In genomic region chr1:53288247-53289049, GRCh38 we compare ENCODE assay signal across 22 cellular contexts. TPM values are rescaled to one million over a fixed set of nuclear protein-coding genes. Genes with fewer than 3 reads are reported as not detected.
A peak's percentile ranks its signal among the peaks of the same experiment; 100 is the strongest.
DNase-seq lines count a peak whose midpoint lies in the region; ATAC-seq, FAIRE-seq and TF ChIP-seq lines count a peak whose summit lies in the region.
"Had no signal": no experiment of that assay in that cellular context is flagged by ENCODE, and none has a peak within 500 bp of the region (broad histone marks: within the 10 kb centered on the region; RNA-seq: fewer than 3 reads in every experiment).

No MANE protein-coding gene starts in this region.

- H3K9ac ChIP-seq in H1 (replicated peaks in 1 of 4; ENCODE audit: extremely low read depth in 1 of 4, low read depth in 3 of 4, low read length in 3 of 4) = peak overlapping the region in 1 of 4 experiments; percentile 34; a peak in 2 of 7 replicates
- no peak overlapping the region for H3K9ac ChIP-seq in neural progenitor cell

- H3K9me3 Mint-ChIP-seq in neural progenitor cell = no peaks in the 10 kb centered on the region
- H3K9me3 Mint-ChIP-seq: CD4-positive, alpha-beta memory T cell; natural killer cell had no signal

- peak overlapping the region; percentile 65 for H3K4me3 Mint-ChIP-seq in neural progenitor cell
- H3K4me3 Mint-ChIP-seq: CD4-positive, alpha-beta memory T cell; natural killer cell had no signal

- H2BK120ac ChIP-seq in H1 (replicated peaks; ENCODE audit: low read depth, low read length) = no peak overlapping the region

- DNase-seq in HAP-1 (ENCODE audit: low spot score in 2 of 2) = peak; percentile 35 to 70
- DNase-seq in NCI-H69 (lab: John Stamatoyannopoulos, UW) = peak; percentile 9
- DNase-seq in H1 (ENCODE audit: low read depth in 1 of 2, low spot score in 2 of 2) = no peak
- DNase-seq in neural progenitor cell (ENCODE audit: low spot score) = peak; percentile 95
- no peak for DNase-seq in SK-N-DZ (ENCODE audit: low spot score)
- DNase-seq in suprapubic skin (ENCODE audit: low spot score in 2 of 2) = no peak
- DNase-seq: activated CD8-positive, alpha-beta memory T cell treated with anti-CD3 and anti-CD28 coated beads, Interleukin-2, amount 50 U/mL, for 48 hours; activated effector memory CD4-positive, alpha-beta T cell treated with anti-CD3 and anti-CD28 coated beads, Interleukin-2, amount 50 U/mL, for 16 hours; amniotic stem cell; CD4-positive, alpha-beta memory T cell; effector CD4-positive, alpha-beta T cell; gastrocnemius medialis; GOT3; mesendoderm; natural killer cell; NCI-H1436 treated with DMSO at 0.1 percent for 48 hours; NCI-H774; stimulated activated naive CD8-positive, alpha-beta T cell treated with anti-CD3 and anti-CD28 coated beads, Interleukin-15, Interleukin-2, amounts not matched to agents 100 U/mL and 50 U/mL, for 24 hours; tibial artery had no signal

- FAIRE-seq in H1 (lab: Jason Lieb, UNC) = no peak
- FAIRE-seq: GM12891 had no signal

- H3K27ac Mint-ChIP-seq in neural progenitor cell = peak overlapping the region; percentile 99

- H2BK15ac ChIP-seq in H1 (ENCODE audit: low read length) = no peak overlapping the region

- H3K4me2 ChIP-seq in H1 (ENCODE audit: insufficient read depth in 1 of 2, low read depth in 2 of 2, low read length in 2 of 2) (0 out of 4 replicates have a peak overlapping the region, but pooled peaks of 1 of the 2 experiments have one; percentile 11), neural progenitor cell (peak overlapping the region; percentile 65)

- POLR2A ChIA-PET in H1 (lab: Charles Lee; ENCODE audit: partially characterized antibody) = no interaction called here

- H3K4me1 ChIP-seq in HAP-1 (peaks cover 12% of the 10 kb centered on the region), H1 (replicated peaks in 1 of 4; ENCODE audit: control insufficient read depth in 3 of 4, insufficient read depth in 4 of 4, low read length in 3 of 4) (peaks cover 0 to 18% (median 2%) of the 10 kb centered on the region in 4 experiments; a peak in 3 of 7 replicates), neural progenitor cell (peaks cover 52% of the 10 kb centered on the region), suprapubic skin (peaks cover 6% of the 10 kb centered on the region)

- no peak overlapping the region for H4K91ac ChIP-seq in H1 (replicated peaks; ENCODE audit: insufficient read length, low read length)

- no peak for ATAC-seq in HG03039 (IDR thresholded peaks at IDR 0.05; ENCODE audit: unreplicated experiment)
- ATAC-seq: gastrocnemius medialis; natural killer cell; stimulated activated naive CD8-positive, alpha-beta T cell treated with anti-CD3 and anti-CD28 coated beads, Interleukin-15, Interleukin-2, amounts not matched to agents 100 U/mL and 50 U/mL, for 24 hours had no signal

- H3K23ac ChIP-seq in H1 (ENCODE audit: insufficient read length) = no peak overlapping the region

- in situ Hi-C loops in HAP-1 (cut with MboI; ENCODE audit: low sequenced_read_pairs) = no loop called here

- H4K20me1 ChIP-seq in H1 (replicated peaks in 1 of 2; ENCODE audit: control insufficient read depth in 1 of 2, insufficient read depth in 2 of 2, low read length in 2 of 2) (peaks cover 5 to 16% of the 10 kb centered on the region in 2 experiments), neural progenitor cell (ENCODE audit: low read depth) (peaks cover 11% of the 10 kb centered on the region)

- TF ChIP-seq RAD21 in H1 (IDR thresholded peaks at IDR 0.05 in 1 of 2, conservative IDR thresholded peaks at IDR 0.05 in 1 of 2; ENCODE audit: low read depth in 2 of 2, low read length in 2 of 2) = no peak

- no peaks in the 10 kb centered on the region for H3K23me2 ChIP-seq in H1 (ENCODE audit: low read depth, low read length)

- H3K27ac ChIP-seq in H1 (ENCODE audit: low read depth, low read length) = no peak overlapping the region
- H3K27ac ChIP-seq in neural progenitor cell = peak overlapping the region; percentile 96
- no peak overlapping the region for H3K27ac ChIP-seq in suprapubic skin
- H3K27ac ChIP-seq: esophagus muscularis mucosa, gastrocnemius medialis, tibial artery had no signal

- H4K5ac ChIP-seq in H1 (ENCODE audit: insufficient read length, low read depth, low read length) = no peak overlapping the region

- H2AFZ ChIP-seq in H1 (ENCODE audit: low read length) (no peak overlapping the region), neural progenitor cell (replicated peaks) (no peak overlapping the region)

- TF ChIP-seq CTCF in H1 (IDR thresholded peaks at IDR 0.05; ENCODE audit: control extremely low read depth in 1 of 3, insufficient read depth in 1 of 3, low read depth in 1 of 3, low read length in 3 of 3) (no peak), neural progenitor cell (IDR thresholded peaks at IDR 0.05) (no peak), suprapubic skin (IDR thresholded peaks at IDR 0.05) (no peak)

- H3K36me3 ChIP-seq in HAP-1 (replicated peaks) (peaks cover 34% of the 10 kb centered on the region), H1 (ENCODE audit: control insufficient read depth in 2 of 4, insufficient read depth in 4 of 4, low read length in 3 of 4) (peaks cover 5 to 53% (median 19%) of the 10 kb centered on the region in 4 experiments; a peak in 7 of 8 replicates), neural progenitor cell (no peaks in the 10 kb centered on the region), suprapubic skin (no peaks in the 10 kb centered on the region)
- H3K36me3 ChIP-seq: esophagus muscularis mucosa, gastrocnemius medialis, tibial artery had no signal

- no peak overlapping the region for H2AK5ac ChIP-seq in H1 (ENCODE audit: low read depth, low read length)

- CTCF ChIA-PET in H1 (lab: Charles Lee; ENCODE audit: partially characterized antibody) = interaction anchor here (0.8 to 11.3 kb wide), 10 partner anchors 11 to 108 kb away, joined by 3 to 103 read pairs (median 4); no protein-coding TSS in a partner anchor

- H2BK12ac ChIP-seq in H1 (ENCODE audit: low read depth, low read length) = no peak overlapping the region

- WGBS in H1 (ENCODE audit: extremely low coverage in 1 of 2, insufficient coverage in 1 of 2, insufficient read length in 1 of 2, insufficient replicate concordance in 2 of 2, low coverage in 1 of 2, low lambda C conversion rate in 2 of 2, missing lambda C conversion rate in 1 of 2), 2 experiments = 89% methylated on average over 17 of the region's 17 CpGs; no CpG with 5 or more reads in 1 of the 2 experiments
- 84% methylated on average over 17 of the region's 17 CpGs for WGBS in suprapubic skin

- H4K8ac ChIP-seq in H1 (ENCODE audit: extremely low read depth, insufficient read depth, low read length) = no peak overlapping the region

- H3K9me3 ChIP-seq in HAP-1 (no peaks in the 10 kb centered on the region), H1 (ENCODE audit: insufficient read depth in 2 of 2, low read depth in 1 of 2, low read length in 1 of 2) (no peaks in the 10 kb centered on the region), neural progenitor cell (ENCODE audit: low read depth) (no peaks in the 10 kb centered on the region), suprapubic skin (no peaks in the 10 kb centered on the region)
- H3K9me3 ChIP-seq: esophagus muscularis mucosa, gastrocnemius medialis, tibial artery had no signal

- no peak overlapping the region for H3K14ac ChIP-seq in H1 (ENCODE audit: insufficient read length)

- H3K27me3 Mint-ChIP-seq in neural progenitor cell (ENCODE audit: insufficient read depth, low read depth) = peaks cover 10% of the 10 kb centered on the region
- H3K27me3 Mint-ChIP-seq: CD4-positive, alpha-beta memory T cell had no signal

- H3K79me2 ChIP-seq in H1 (ENCODE audit: control insufficient read depth in 1 of 2, insufficient read depth in 2 of 2, low read length in 2 of 2) (no peaks in the 10 kb centered on the region; a peak in 1 of 4 replicates), neural progenitor cell (ENCODE audit: low read depth) (peaks cover 13% of the 10 kb centered on the region)

- H3K18ac ChIP-seq in H1 (ENCODE audit: extremely low read depth, low read length) = no peak overlapping the region

- H3K4ac ChIP-seq in H1 (replicated peaks; ENCODE audit: insufficient read length, low read depth, low read length) = no peak overlapping the region

- no peak overlapping the region for H3K56ac ChIP-seq in H1 (replicated peaks; ENCODE audit: insufficient read length, low read depth, low read length)

- H3K4me3 ChIP-seq in HAP-1 (no peak overlapping the region), H1 (ENCODE audit: extremely low read depth in 1 of 4, insufficient read depth in 2 of 4, low read depth in 3 of 4, low read length in 4 of 4) (no peak overlapping the region), neural progenitor cell (peak overlapping the region; percentile 6), suprapubic skin (no peak overlapping the region)
- H3K4me3 ChIP-seq: esophagus muscularis mucosa, gastrocnemius medialis, tibial artery had no signal

- H3K36me3 Mint-ChIP-seq in neural progenitor cell = peaks cover 11% of the 10 kb centered on the region
- H3K36me3 Mint-ChIP-seq: natural killer cell had no signal

- peaks cover 36% of the 10 kb centered on the region for H3F3A ChIP-seq in neural progenitor cell (ENCODE audit: low read depth)

- no peaks in the 10 kb centered on the region for H3K27me3 ChIP-seq in HAP-1 (ENCODE audit: low read depth)
- no peaks in the 10 kb centered on the region for H3K27me3 ChIP-seq in H1 (replicated peaks in 1 of 4; ENCODE audit: control insufficient read depth in 3 of 4, extremely low read depth in 1 of 4, insufficient read depth in 3 of 4, low read length in 3 of 4)
- no peaks in the 10 kb centered on the region for H3K27me3 ChIP-seq in neural progenitor cell
- H3K27me3 ChIP-seq in suprapubic skin = no peaks in the 10 kb centered on the region
- H3K27me3 ChIP-seq: esophagus muscularis mucosa, gastrocnemius medialis, tibial artery had no signal

- peaks cover 12% of the 10 kb centered on the region; the same call in 1 of the 2 replicates for H3K79me1 ChIP-seq in H1 (ENCODE audit: low read depth, low read length)

- H3K4me1 Mint-ChIP-seq in neural progenitor cell = peaks cover 54% of the 10 kb centered on the region

- TF ChIP-seq POLR2A in H1 (IDR thresholded peaks at IDR 0.05; ENCODE audit: control extremely low read depth in 1 of 2, low read depth in 2 of 2, low read length in 2 of 2) (no peak), suprapubic skin (IDR thresholded peaks at IDR 0.05) (no peak)

- no peak for TF ChIP-seq EP300 in H1 (IDR thresholded peaks at IDR 0.05; ENCODE audit: borderline replicate concordance in 1 of 2, low read depth in 2 of 2, low read length in 2 of 2)
- no peak for TF ChIP-seq EP300 in suprapubic skin (IDR thresholded peaks at IDR 0.05)

- H2BK20ac ChIP-seq in H1 (ENCODE audit: low read length) = no peak overlapping the region

- no peak overlapping the region for H2BK5ac ChIP-seq in H1 (ENCODE audit: low read depth, low read length)

RNA-seq across cellular contexts. Expression of gene LRP8, which starts 39.4 kb away (rescaled TPM):
- total RNA-seq in H1 (2021; fragmentation: NEBNext Ultra II Directional; extraction: Animal tissue kit (Norgen Biotek cat#: 25700)) = 66.4 and 68.1 TPM in 2 replicates
- polyA plus RNA-seq in H1 (2011; rRNA removed) = 63.2 and 74.6 TPM in 2 replicates
- 70.8 TPM for polyA plus RNA-seq in H1 (2011; cell fraction: cytosol; rRNA removed)
- polyA plus RNA-seq in H1 (2011; cell fraction: nucleus; rRNA removed) = 254 TPM
- polyA plus RNA-seq in H1 (2012, experiment 1 of 2) = 37.5 to 52.4 TPM (median 44.7 TPM) in 4 replicates
- polyA plus RNA-seq in H1 (2012, experiment 2 of 2) = 7.8 TPM
- 62.6 TPM for polyA plus RNA-seq in H1 (2013, experiment 1 of 2)
- 67.6 TPM for polyA plus RNA-seq in H1 (2013, experiment 2 of 2)
- 214 and 223 TPM in 2 replicates for polyA minus RNA-seq in H1 (2011; rRNA and poly(A)+ RNA removed)
- polyA minus RNA-seq in H1 (2011; cell fraction: cytosol; rRNA and poly(A)+ RNA removed) = 69.7 TPM
- 139 TPM for polyA minus RNA-seq in H1 (2011; cell fraction: nucleus; rRNA and poly(A)+ RNA removed)
- 15.6 and 25.7 TPM in 2 replicates for total RNA-seq in neural progenitor cell (ENCODE audit: low replicate concordance)
- polyA plus RNA-seq in SK-N-DZ (2014; cell fraction: cytosol; rRNA removed) = 12.7 and 13.1 TPM in 2 replicates
- 25.9 and 38.3 TPM in 2 replicates for polyA plus RNA-seq in SK-N-DZ (2014; cell fraction: nucleus; rRNA removed)
- 10 to 100 TPM in 1 of 4 donors, 1 to 10 TPM in 3; 2.8 to 11.8 (median 4.1) TPM for total RNA-seq in suprapubic skin

RNA-seq across cellular contexts. Expression of gene MAGOH, which starts 50.1 kb away (rescaled TPM):
- 74.3 and 74.5 TPM in 2 replicates for total RNA-seq in H1 (2021; fragmentation: NEBNext Ultra II Directional; extraction: Animal tissue kit (Norgen Biotek cat#: 25700))
- polyA plus RNA-seq in H1 (2011; rRNA removed) = 18.5 and 46.9 TPM in 2 replicates
- polyA plus RNA-seq in H1 (2011; cell fraction: cytosol; rRNA removed) = 82.8 TPM
- polyA plus RNA-seq in H1 (2011; cell fraction: nucleus; rRNA removed) = 4.7 TPM
- polyA plus RNA-seq in H1 (2012, experiment 1 of 2) = 106 to 184 TPM (median 121 TPM) in 4 replicates
- polyA plus RNA-seq in H1 (2012, experiment 2 of 2) = 50.6 TPM
- polyA plus RNA-seq in H1 (2013, experiment 1 of 2) = 103 TPM
- polyA plus RNA-seq in H1 (2013, experiment 2 of 2) = 107 TPM
- 11.2 and 14.2 TPM in 2 replicates for polyA minus RNA-seq in H1 (2011; rRNA and poly(A)+ RNA removed)
- polyA minus RNA-seq in H1 (2011; cell fraction: cytosol; rRNA and poly(A)+ RNA removed) = 27.8 TPM
- polyA minus RNA-seq in H1 (2011; cell fraction: nucleus; rRNA and poly(A)+ RNA removed) = 24.8 TPM
- total RNA-seq in neural progenitor cell (ENCODE audit: low replicate concordance) (61.4 and 109 TPM in 2 replicates), suprapubic skin (10 to 100 TPM; 31.8 to 52.3 (median 38.5) TPM)
- 48.8 and 55.6 TPM in 2 replicates for polyA plus RNA-seq in SK-N-DZ (2014; cell fraction: cytosol; rRNA removed)
- polyA plus RNA-seq in SK-N-DZ (2014; cell fraction: nucleus; rRNA removed) = 25.5 and 29.0 TPM in 2 replicates

Comparison
In these comparisons a context has a peak if more than half of its experiments do, and no peak if none do; other contexts are left out.
1. DNase-seq: peak in HAP-1 (2 of 2), NCI-H69 (single experiment) and neural progenitor cell (single experiment); none in H1 (0 of 2), SK-N-DZ (single experiment) and suprapubic skin (0 of 2).